In the genomic region with DNA sequence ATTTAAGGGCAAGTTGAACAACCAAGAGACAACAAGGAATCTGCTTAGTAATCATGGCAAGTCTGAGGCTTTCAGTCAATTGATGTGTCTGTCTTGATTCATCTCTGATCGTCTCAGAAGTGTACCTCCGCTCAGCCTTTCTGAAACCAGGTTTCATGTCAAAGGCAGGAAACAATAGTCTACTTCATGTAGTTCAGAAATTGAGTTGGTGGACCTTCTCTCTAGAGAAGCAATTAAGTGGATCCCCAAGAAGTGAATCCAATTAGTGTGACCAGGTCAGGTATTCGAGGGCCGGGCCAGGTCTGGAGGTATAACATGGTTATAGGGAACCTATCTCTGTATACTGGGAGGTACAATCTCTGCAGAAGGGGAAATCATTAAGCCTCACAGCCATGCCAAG, we compare ENCODE assay signal across 11 cellular contexts. TPM values are rescaled to one million over a fixed set of nuclear protein-coding genes. Genes with fewer than 3 reads are reported as not detected.
DNase-seq lines count a peak whose midpoint lies in the region; ATAC-seq and TF ChIP-seq lines count a peak whose summit lies in the region.
"Had no signal": no experiment of that assay in that cellular context is flagged by ENCODE, and none has a peak within 500 bp of the region (broad histone marks: within the 10 kb centered on the region; RNA-seq: fewer than 3 reads in every experiment).

No MANE protein-coding gene starts in this region.

- no peaks in the 10 kb centered on the region for H3K27me3 ChIP-seq in OCI-LY1 (ENCODE audit: insufficient read depth, low read length)
- H3K27me3 ChIP-seq in dorsolateral prefrontal cortex = no peaks in the 10 kb centered on the region

- H3F3A ChIP-seq in OCI-LY1 (ENCODE audit: insufficient read depth, low read length) = 0 out of 2 replicates have a peak, but pooled peaks cover 5% of the 10 kb centered on the region

- peak overlapping the region; percentile 82 for H3K27ac ChIP-seq in OCI-LY1 (ENCODE audit: low read depth, low read length, poor library complexity, severe bottlenecking)
- no peak overlapping the region for H3K27ac ChIP-seq in dorsolateral prefrontal cortex

- H3K79me2 ChIP-seq in OCI-LY1 (ENCODE audit: insufficient read depth, low read length) = no peaks in the 10 kb centered on the region

- no peaks in the 10 kb centered on the region for H3K9me3 ChIP-seq in OCI-LY1 (ENCODE audit: low read length)

- DNase-seq in GM10248 (ENCODE audit: extremely low spot score) (peak; percentile 40), dorsolateral prefrontal cortex (no peak), globus pallidus (ENCODE audit: low spot score) (no peak), AG08395 (ENCODE audit: low spot score) (no peak), NCI-H748 (lab: John Stamatoyannopoulos, UW; ENCODE audit: unreplicated experiment) (no peak)
- DNase-seq: foreskin melanocyte, HFFc6, NCI-H1930 had no signal

- H3K4me3 ChIP-seq in OCI-LY1 (ENCODE audit: low read depth, low read length, poor library complexity, severe bottlenecking) = no peak overlapping the region
- H3K4me3 ChIP-seq in dorsolateral prefrontal cortex = no peak overlapping the region

- no peak overlapping the region for H3K4me2 ChIP-seq in OCI-LY1 (ENCODE audit: low read length)

- peaks cover 24% of the 10 kb centered on the region; the same call in 1 of the 2 replicates for H3K36me3 ChIP-seq in OCI-LY1 (ENCODE audit: insufficient read depth, low read length)

- H2AFZ ChIP-seq in OCI-LY1 (ENCODE audit: low read length) = no peak overlapping the region

- intact Hi-C loops in dorsolateral prefrontal cortex (cut with DNase I) = no loop called here

- H4K20me1 ChIP-seq in OCI-LY1 (ENCODE audit: insufficient read depth, low read length) = no peaks in the 10 kb centered on the region

- POLR2A ChIA-PET in GM10248 (lab: Yijun Ruan, JAX) = no interaction called here

- no peaks in the 10 kb centered on the region for H3K9me2 ChIP-seq in OCI-LY1 (ENCODE audit: low read depth, low read length)

- H3K4me1 ChIP-seq in OCI-LY1 (ENCODE audit: insufficient read depth, low read length, severe bottlenecking) = peaks cover 53% of the 10 kb centered on the region

- H3K9ac ChIP-seq in OCI-LY1 (ENCODE audit: low read length) = no peak overlapping the region

- TF ChIP-seq CTCF in GM10248 (IDR thresholded peaks at IDR 0.05; ENCODE audit: control extremely low read depth, extremely low read depth, low read depth, missing control alignments) (no peak), OCI-LY1 (IDR thresholded peaks at IDR 0.05; ENCODE audit: low read length) (no peak), dorsolateral prefrontal cortex (IDR thresholded peaks at IDR 0.05 in 54 of 56, conservative IDR thresholded peaks at IDR 0.05 in 2 of 56; ENCODE audit: low read depth in 1 of 56, partially characterized antibody in 56 of 56) (no peak)

- ATAC-seq in GM19023 (IDR thresholded peaks at IDR 0.05; ENCODE audit: unreplicated experiment) (peak; percentile 41), HG02840 (IDR thresholded peaks at IDR 0.05; ENCODE audit: low FRiP score, unreplicated experiment) (peak; percentile 36)

- CTCF ChIA-PET in GM10248 (lab: Yijun Ruan, JAX) = interaction anchor here (1.6 to 2.8 kb wide), 2 partner anchors 32 to 50 kb away, joined by 3 to 11 read pairs; partner anchors contain the start of gene DAPP1

RNA-seq across cellular contexts. Expression of gene DAPP1, which starts 31.9 kb away (rescaled TPM):
- 1 to 10 TPM in 49 of 120 experiments, under 1 TPM in 66, not detected in 5; 0.13 to 2.7 (median 0.90) TPM for total RNA-seq in dorsolateral prefrontal cortex
- total RNA-seq: HFFc6 had no signal

RNA-seq across cellular contexts. Expression of gene LAMTOR3, which starts 45.7 kb away (rescaled TPM):
- total RNA-seq in dorsolateral prefrontal cortex = 10 to 100 TPM; 26.6 to 58.4 (median 43.5) TPM
